In the genomic region with DNA sequence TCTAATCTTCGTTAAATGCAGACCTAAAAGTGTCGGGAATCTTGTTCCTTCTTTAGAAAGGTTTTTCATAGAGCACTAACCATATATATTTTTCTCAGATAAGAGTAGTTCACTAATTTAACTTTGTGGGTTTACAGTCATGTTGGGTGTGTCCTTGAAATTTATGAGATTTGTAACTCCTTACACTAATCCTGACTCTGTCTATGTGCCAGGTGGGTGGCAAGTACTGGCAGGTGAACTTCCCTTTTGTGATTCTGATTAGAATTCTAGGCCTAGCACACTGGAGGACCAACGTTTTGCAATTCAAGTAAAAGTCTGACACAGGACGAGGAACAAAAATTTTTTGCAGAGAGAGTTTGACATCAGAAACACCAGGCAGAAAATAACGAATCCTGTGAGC, we compare ENCODE assay signal across 24 cellular contexts.
"Had no signal": no experiment of that assay in that cellular context is flagged by ENCODE, and none has a peak within 500 bp of the region (broad histone marks: within the 10 kb centered on the region; RNA-seq: fewer than 3 reads in every experiment).

No MANE protein-coding gene starts in this region.

- H3K4me1 ChIP-seq: adrenal gland, ascending aorta, left ventricle myocardium inferior, psoas muscle, right atrium auricular region, tibial artery had no signal

- H3K27me3 ChIP-seq: adrenal gland, ascending aorta, hepatocyte, ovary, right atrium auricular region, tibial artery had no signal

- H3K4me2 ChIP-seq: hepatocyte had no signal

- H3K4me1 Mint-ChIP-seq: immature natural killer cell, T-cell had no signal

- H3K4me3 ChIP-seq: adrenal gland, ascending aorta, hepatocyte, left ventricle myocardium inferior, ovary, psoas muscle, right atrium auricular region, tibial artery had no signal

- ATAC-seq: natural killer cell treated with Interleukin-12 subunit alpha and Interleukin-12 subunit beta and Interleukin-15 and Interleukin-18, amount 100 ng/mL, for 72 hours; psoas muscle; stimulated activated naive CD8-positive, alpha-beta T cell treated with anti-CD3 and anti-CD28 coated beads, Interleukin-15, Interleukin-2, amounts not matched to agents 100 U/mL and 50 U/mL, for 24 hours; T-cell had no signal

- H3K27me3 Mint-ChIP-seq: activated naive CD8-positive, alpha-beta T cell; activated T-cell treated with anti-CD3 and anti-CD28 coated beads, Interleukin-2, amount 50 U/mL, for 24 hours; natural killer cell treated with Interleukin-12 subunit alpha and Interleukin-12 subunit beta and Interleukin-15 and Interleukin-18, amount 100 ng/mL, for 72 hours; T-cell had no signal

- H3K27ac ChIP-seq: adrenal gland, ascending aorta, hepatocyte, left ventricle myocardium inferior, ovary, psoas muscle, right atrium auricular region, tibial artery had no signal

- H3K27ac Mint-ChIP-seq: activated naive CD8-positive, alpha-beta T cell; activated T-cell treated with anti-CD3 and anti-CD28 coated beads, Interleukin-2, amount 50 U/mL, for 24 hours; activated T-helper 2 cell treated with anti-CD3 and anti-CD28 coated beads, Interferon-gamma antibody, Interleukin-2, Interleukin-4, amounts not matched to agents 10 μg/mL and 5 μg/mL and 100 μg/mL, durations not matched to agents 14 hours and 24 hours and 36 hours; endodermal cell; immature natural killer cell; mesothelial cell of epicardium; natural killer cell treated with Interleukin-12 subunit alpha and Interleukin-12 subunit beta and Interleukin-15 and Interleukin-18, amount 100 ng/mL, for 72 hours; T-cell had no signal

- H3K9me3 Mint-ChIP-seq: activated T-cell treated with anti-CD3 and anti-CD28 coated beads, Interleukin-2, amount 50 U/mL, for 24 hours; activated T-helper 2 cell treated with anti-CD3 and anti-CD28 coated beads, Interferon-gamma antibody, Interleukin-2, Interleukin-4, amounts not matched to agents 10 μg/mL and 5 μg/mL and 100 μg/mL, durations not matched to agents 14 hours and 24 hours and 36 hours; endodermal cell; mesothelial cell of epicardium; T-cell had no signal

- H3K36me3 ChIP-seq: adrenal gland, ascending aorta, left ventricle myocardium inferior, ovary, right atrium auricular region, tibial artery had no signal

- H3K79me2 ChIP-seq: hepatocyte had no signal

- H3K36me3 Mint-ChIP-seq: activated naive CD8-positive, alpha-beta T cell; immature natural killer cell; mesothelial cell of epicardium; natural killer cell treated with Interleukin-12 subunit alpha and Interleukin-12 subunit beta and Interleukin-15 and Interleukin-18, amount 100 ng/mL, for 72 hours; T-cell had no signal

- DNase-seq: activated CD4-positive, alpha-beta T cell treated with anti-CD3 and anti-CD28 coated beads for 1 hour; activated naive CD4-positive, alpha-beta T cell; activated T-cell treated with anti-CD3 and anti-CD28 coated beads, Interleukin-2, amount 50 U/mL, for 24 hours; adrenal gland; cerebellar nuclear complex; cortex of kidney; endodermal cell; glutamatergic neuron; immature natural killer cell; kidney glomerular epithelial cell; left ventricle myocardium inferior; ovary; psoas muscle; stimulated activated CD4-positive, alpha-beta T cell treated with anti-CD3 and anti-CD28 coated beads, Interleukin-4, amount 100 ng/mL, for 24 hours; stimulated activated naive CD8-positive, alpha-beta T cell treated with anti-CD3 and anti-CD28 coated beads, Interleukin-15, Interleukin-2, amounts not matched to agents 100 U/mL and 50 U/mL, for 24 hours; T-cell; tibial artery had no signal

- H3K4me3 Mint-ChIP-seq: activated naive CD8-positive, alpha-beta T cell; activated T-cell treated with anti-CD3 and anti-CD28 coated beads, Interleukin-2, amount 50 U/mL, for 24 hours; endodermal cell; immature natural killer cell; mesothelial cell of epicardium; natural killer cell treated with Interleukin-12 subunit alpha and Interleukin-12 subunit beta and Interleukin-15 and Interleukin-18, amount 100 ng/mL, for 72 hours; T-cell had no signal

- H2AFZ ChIP-seq: hepatocyte had no signal

- H3K9me3 ChIP-seq: adrenal gland, ascending aorta, left ventricle myocardium inferior, ovary, right atrium auricular region, tibial artery had no signal
